Comparison of ENCODE assay signal across 11 cellular contexts in genomic region chrX:129754266-129755024, GRCh38. TPM values are rescaled to one million over a fixed set of nuclear protein-coding genes. Genes with fewer than 3 reads are reported as not detected.
DNase-seq lines count a peak whose midpoint lies in the region; ATAC-seq, FAIRE-seq and TF ChIP-seq lines count a peak whose summit lies in the region.
"Had no signal": no experiment of that assay in that cellular context is flagged by ENCODE, and none has a peak within 500 bp of the region (broad histone marks: within the 10 kb centered on the region; RNA-seq: fewer than 3 reads in every experiment).

No MANE protein-coding gene starts in this region.

- WGBS in HepG2 (ENCODE audit: low lambda C conversion rate): 61% methylated on average over 10 of the region's 22 CpGs
- WGBS in right lobe of liver (ENCODE audit: insufficient coverage, low coverage, low lambda C conversion rate, missing lambda C conversion rate): 28% methylated on average over 11 of the region's 22 CpGs

- H3K79me2 ChIP-seq in HepG2 (ENCODE audit: insufficient read depth, low read length): no peaks in the 10 kb centered on the region
- H3K79me2 ChIP-seq in PC-3 (ENCODE audit: low read length): no peaks in the 10 kb centered on the region

- no peaks in the 10 kb centered on the region for H3F3A ChIP-seq in PC-3 (ENCODE audit: low read length, unreplicated experiment)

- TF ChIP-seq POLR2A in HepG2 (IDR thresholded peaks at IDR 0.05; ENCODE audit: insufficient read depth in 1 of 2, low read depth in 2 of 2, low read length in 2 of 2) (no peak), right lobe of liver (IDR thresholded peaks at IDR 0.05) (no peak)

- no peaks in the 10 kb centered on the region for H4K20me1 ChIP-seq in HepG2 (ENCODE audit: insufficient read depth, low read length)
- no peaks in the 10 kb centered on the region for H4K20me1 ChIP-seq in PC-3 (ENCODE audit: low read length)

- H3K9me3 ChIP-seq in HepG2 (ENCODE audit: low read length) (no peaks in the 10 kb centered on the region), right lobe of liver (no peaks in the 10 kb centered on the region), PC-3 (ENCODE audit: low read length) (no peaks in the 10 kb centered on the region)

- H3K27me3 ChIP-seq in HepG2 (ENCODE audit: control insufficient read depth in 1 of 2, insufficient read depth in 2 of 2, low read length in 2 of 2) (no peaks in the 10 kb centered on the region), right lobe of liver (no peaks in the 10 kb centered on the region), PC-3 (ENCODE audit: low read length) (no peaks in the 10 kb centered on the region)

- H3K36me3 ChIP-seq in HepG2 (replicated peaks in 1 of 2; ENCODE audit: control insufficient read depth in 1 of 2, insufficient read depth in 2 of 2, low read length in 2 of 2) (no peaks in the 10 kb centered on the region), right lobe of liver (no peaks in the 10 kb centered on the region), PC-3 (ENCODE audit: low read depth, low read length) (no peaks in the 10 kb centered on the region)

- peak; percentile 35; the same call in 1 of the 2 replicates for TF ChIP-seq RAD21 in HepG2 (CRISPR knock-in tag; IDR thresholded peaks at IDR 0.05)

- TF ChIP-seq CTCF in HepG2 (CRISPR knock-in tag; IDR thresholded peaks at IDR 0.05) (peak; percentile 60), right lobe of liver (IDR thresholded peaks at IDR 0.05) (peak in 2 of 4 donors; percentile 7 to 10), PC-3 (conservative IDR thresholded peaks at IDR 0.05; ENCODE audit: low read depth, low read length) (peak; percentile 50; the same call in 1 of the 2 replicates), fibroblast of mammary gland (conservative IDR thresholded peaks at IDR 0.05; ENCODE audit: control insufficient read depth, insufficient read depth, low read depth, low read length) (peak; percentile 30)

- H2AFZ ChIP-seq in HepG2 (ENCODE audit: low read length) (no peak overlapping the region), PC-3 (ENCODE audit: low read length) (no peak overlapping the region)

- no TSS peak for BruUV-seq in HepG2 (replicated peaks; lab: Mats Ljungman, UMichigan)
- no TSS peak for BruUV-seq in PC-3 (replicated peaks; lab: Mats Ljungman, UMichigan)

- ATAC-seq in HepG2 (peak; percentile 36; the same call in 2 of the 3 replicates), right lobe of liver (no peak), PC-3 (no peak), HG03139 (IDR thresholded peaks at IDR 0.05; ENCODE audit: unreplicated experiment) (no peak), HG02973 (IDR thresholded peaks at IDR 0.05; ENCODE audit: unreplicated experiment) (no peak), GM19455 (IDR thresholded peaks at IDR 0.05; ENCODE audit: unreplicated experiment) (no peak)

- in situ Hi-C loops in HepG2 (cut with HindIII; ENCODE audit: extremely low pct_ligation_motif_present, low pct_unique_long_range_greater_than_20kb): no loop called here

- H3K9ac ChIP-seq in HepG2 (ENCODE audit: insufficient read depth, low read depth, low read length) (no peak overlapping the region), PC-3 (ENCODE audit: low read length) (no peak overlapping the region)

- intact Hi-C loops in HepG2 (cut with micrococcal nuclease; ENCODE audit: unreplicated experiment): no loop called here
- intact Hi-C loops in right lobe of liver (cut with DNase I): no loop called here
- intact Hi-C loops in PC-3 (cut with micrococcal nuclease): no loop called here

- no peak for FAIRE-seq in HepG2 (lab: Jason Lieb, UNC)

- DNase-seq in HepG2 (ENCODE audit: low spot score) (no peak), right lobe of liver (no peak), PC-3 (no peak), fibroblast of mammary gland (ENCODE audit: low read depth) (no peak), AML-193 (lab: John Stamatoyannopoulos, UW) (no peak)
- DNase-seq: activated naive CD4-positive, alpha-beta T cell; DMS79 treated with DMSO at 0.1 percent for 48 hours had no signal

- H3K4me3 ChIP-seq in HepG2 (replicated peaks in 1 of 3; ENCODE audit: insufficient read depth in 1 of 3, low read depth in 2 of 3, low read length in 3 of 3): no peak overlapping the region
- H3K4me3 ChIP-seq in right lobe of liver: no peak overlapping the region
- H3K4me3 ChIP-seq in PC-3 (ENCODE audit: low read length): no peak overlapping the region
- H3K4me3 ChIP-seq in fibroblast of mammary gland (ENCODE audit: control insufficient read depth, low read depth, low read length): no peak overlapping the region

- H3K4me1 ChIP-seq in HepG2 (ENCODE audit: insufficient read depth, low read length) (no peaks in the 10 kb centered on the region), right lobe of liver (no peaks in the 10 kb centered on the region), PC-3 (ENCODE audit: insufficient read depth, low read length) (no peaks in the 10 kb centered on the region)

- H3K9me2 ChIP-seq in PC-3 (replicated peaks; ENCODE audit: low read length): no peaks in the 10 kb centered on the region

- POLR2A ChIA-PET in HepG2 (lab: Yijun Ruan, JAX) (no interaction called here), PC-3 (lab: Charles Lee; ENCODE audit: unreplicated experiment) (no interaction called here)

- TF ChIP-seq EP300 in HepG2 (IDR thresholded peaks at IDR 0.05; ENCODE audit: low read depth in 2 of 2, low read length in 2 of 2) (no peak), HepG2 (CRISPR knock-in tag; IDR thresholded peaks at IDR 0.05; ENCODE audit: borderline replicate concordance) (no peak)

- no peak overlapping the region for H3K27ac ChIP-seq in HepG2 (ENCODE audit: extremely low read length, insufficient read depth, low read length)
- H3K27ac ChIP-seq in right lobe of liver: no peak overlapping the region
- no peak overlapping the region for H3K27ac ChIP-seq in PC-3 (ENCODE audit: low read length)

- H3K4me2 ChIP-seq in HepG2 (ENCODE audit: low read depth, low read length) (no peak overlapping the region), PC-3 (ENCODE audit: low read length) (no peak overlapping the region)

- CTCF ChIA-PET in HepG2 (lab: Yijun Ruan, JAX; ENCODE audit: low intra/inter-chr PET ratio, low total read pairs): no interaction called here
- CTCF ChIA-PET in PC-3 (lab: Charles Lee): no interaction called here

RNA-seq across cellular contexts. Expression of gene XPNPEP2, which starts 15.7 kb away (rescaled TPM):
- total RNA-seq in HepG2 (2016; rRNA removed; fragmentation: Illumina TruSeq; extraction: Trizol) (0.49 and 1.1 TPM in 2 replicates), right lobe of liver (10 to 100 TPM in 4 of 6 experiments, 1 to 10 TPM in 2; 2.9 to 30.7 (median 16.5) TPM), PC-3 (2014; rRNA removed) (not detected in 2 replicates)
- not detected in 2 replicates for total RNA-seq in HepG2 (2016; cell fraction: cytosol; rRNA removed; fragmentation: Illumina TruSeq; extraction: Trizol; ENCODE audit: low read depth)
- total RNA-seq in HepG2 (2016; cell fraction: insoluble cytoplasmic fraction; rRNA removed; fragmentation: Illumina TruSeq; extraction: Trizol): 0.34 and 1.1 TPM in 2 replicates
- total RNA-seq in HepG2 (2016; cell fraction: membrane; rRNA removed; fragmentation: Illumina TruSeq; extraction: Trizol): 0.15 and 0.17 TPM in 2 replicates
- 0.68 and 1.3 TPM in 2 replicates for total RNA-seq in HepG2 (2016; cell fraction: nucleus; rRNA removed; fragmentation: Illumina TruSeq; extraction: Trizol)
- polyA plus RNA-seq in HepG2 (2011; rRNA removed): 1.8 and 3.8 TPM in 2 replicates
- 1.5 and 1.7 TPM in 2 replicates for polyA plus RNA-seq in HepG2 (2011; cell fraction: cytosol; rRNA removed)
- 3.5 and 4.1 TPM in 2 replicates for polyA plus RNA-seq in HepG2 (2011; cell fraction: nucleus; rRNA removed)
- 3.9 and 5.5 TPM in 2 replicates for polyA plus RNA-seq in HepG2 (2012)
- polyA plus RNA-seq in HepG2 (2016; cell fraction: cytosol; fragmentation: Illumina TruSeq; extraction: Trizol; ENCODE audit: low read depth): 0.06 and 0.21 TPM in 2 replicates
- polyA plus RNA-seq in HepG2 (2016; cell fraction: insoluble cytoplasmic fraction; fragmentation: Illumina TruSeq; extraction: Trizol; ENCODE audit: low read depth): 0.59 and 0.69 TPM in 2 replicates
- polyA plus RNA-seq in HepG2 (2016; cell fraction: membrane; fragmentation: Illumina TruSeq; extraction: Trizol; ENCODE audit: low read depth): 0.15 and 0.25 TPM in 2 replicates
- 2.0 and 2.7 TPM in 2 replicates for polyA plus RNA-seq in HepG2 (2016; cell fraction: nucleus; fragmentation: Illumina TruSeq; extraction: Trizol; ENCODE audit: insufficient read depth, low read depth)
- polyA minus RNA-seq in HepG2 (2011; rRNA and poly(A)+ RNA removed; ENCODE audit: low replicate concordance): 2.4 TPM in 1 of 2 replicates, not detected in the other
- 0.53 and 1.3 TPM in 2 replicates for polyA minus RNA-seq in HepG2 (2011; cell fraction: cytosol; rRNA and poly(A)+ RNA removed)
- polyA minus RNA-seq in HepG2 (2011; cell fraction: nucleus; rRNA and poly(A)+ RNA removed): 2.1 and 2.9 TPM in 2 replicates
- total RNA-seq: lung microvascular endothelial cell had no signal

RNA-seq across cellular contexts. Expression of gene SASH3, which starts 25.3 kb away (rescaled TPM):
- total RNA-seq in HepG2 (2016; rRNA removed; fragmentation: Illumina TruSeq; extraction: Trizol) (not detected in 2 replicates), right lobe of liver (1 to 10 TPM; 1.7 to 5.7 (median 3.3) TPM), PC-3 (2014; rRNA removed) (not detected in 2 replicates)
- total RNA-seq in HepG2 (2016; cell fraction: cytosol; rRNA removed; fragmentation: Illumina TruSeq; extraction: Trizol; ENCODE audit: low read depth): not detected in 2 replicates
- total RNA-seq in HepG2 (2016; cell fraction: insoluble cytoplasmic fraction; rRNA removed; fragmentation: Illumina TruSeq; extraction: Trizol): not detected in 2 replicates
- total RNA-seq in HepG2 (2016; cell fraction: membrane; rRNA removed; fragmentation: Illumina TruSeq; extraction: Trizol): not detected in 2 replicates
- not detected in 2 replicates for total RNA-seq in HepG2 (2016; cell fraction: nucleus; rRNA removed; fragmentation: Illumina TruSeq; extraction: Trizol)
- 0.08 and 0.09 TPM in 2 replicates for polyA plus RNA-seq in HepG2 (2011; rRNA removed)
- polyA plus RNA-seq in HepG2 (2011; cell fraction: cytosol; rRNA removed): 0.11 and 0.12 TPM in 2 replicates
- polyA plus RNA-seq in HepG2 (2011; cell fraction: nucleus; rRNA removed): 0.03 and 0.10 TPM in 2 replicates
- 0.11 TPM in 1 of 2 replicates, not detected in the other for polyA plus RNA-seq in HepG2 (2012)
- polyA plus RNA-seq in HepG2 (2016; cell fraction: cytosol; fragmentation: Illumina TruSeq; extraction: Trizol; ENCODE audit: low read depth): not detected in 2 replicates
- not detected in 2 replicates for polyA plus RNA-seq in HepG2 (2016; cell fraction: insoluble cytoplasmic fraction; fragmentation: Illumina TruSeq; extraction: Trizol; ENCODE audit: low read depth)
- not detected in 2 replicates for polyA plus RNA-seq in HepG2 (2016; cell fraction: membrane; fragmentation: Illumina TruSeq; extraction: Trizol; ENCODE audit: low read depth)
- not detected in 2 replicates for polyA plus RNA-seq in HepG2 (2016; cell fraction: nucleus; fragmentation: Illumina TruSeq; extraction: Trizol; ENCODE audit: insufficient read depth, low read depth)
- polyA minus RNA-seq in HepG2 (2011; rRNA and poly(A)+ RNA removed; ENCODE audit: low replicate concordance): 0.07 TPM in 1 of 2 replicates, not detected in the other
- not detected in 2 replicates for polyA minus RNA-seq in HepG2 (2011; cell fraction: cytosol; rRNA and poly(A)+ RNA removed)
- polyA minus RNA-seq in HepG2 (2011; cell fraction: nucleus; rRNA and poly(A)+ RNA removed): not detected in 2 replicates
- total RNA-seq: lung microvascular endothelial cell had no signal
